Comparison of ENCODE assay signal across 8 cellular contexts in the genomic region with DNA sequence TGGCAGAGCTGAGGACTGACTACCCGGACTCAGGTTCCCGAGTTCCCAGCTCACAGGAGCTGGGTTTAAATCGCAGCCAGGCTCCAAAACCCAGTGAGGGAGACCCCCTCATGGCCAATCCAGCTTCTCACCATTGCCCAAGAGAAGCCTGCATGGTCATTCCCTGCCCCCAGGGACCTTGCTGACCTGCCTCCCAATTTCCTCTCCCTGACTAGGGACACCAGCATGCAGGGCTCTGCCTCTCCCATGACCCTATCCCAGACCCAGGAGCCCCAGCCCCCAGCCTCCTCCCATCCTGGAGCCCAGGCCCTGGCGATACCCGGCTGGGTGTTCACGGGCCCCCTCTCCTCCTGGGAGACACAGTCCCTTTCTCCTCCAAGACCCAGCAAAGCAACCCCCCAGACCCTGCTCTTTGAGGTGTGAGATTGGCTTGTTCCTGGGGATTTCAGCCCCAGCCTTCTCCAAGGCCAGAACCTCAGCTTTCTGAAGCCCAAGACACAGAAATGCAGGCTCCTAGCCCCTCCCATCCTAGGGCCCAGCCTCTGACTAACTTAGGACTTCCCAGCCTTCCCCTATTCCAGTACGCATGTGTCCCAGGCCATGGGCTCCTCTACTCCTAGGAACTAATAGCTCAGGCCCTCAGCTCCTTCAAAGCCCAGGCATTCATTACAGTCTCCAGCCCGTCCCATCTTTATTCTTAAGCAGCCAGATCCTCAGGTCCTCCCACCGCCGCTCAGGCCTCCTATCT. TPM values are rescaled to one million over a fixed set of nuclear protein-coding genes. Genes with fewer than 3 reads are reported as not detected.
DNase-seq lines count a peak whose midpoint lies in the region; ATAC-seq and TF ChIP-seq lines count a peak whose summit lies in the region.

No MANE protein-coding gene starts in this region.

- DNase-seq in BJ (ENCODE audit: low read depth) (no peak), HK-2 (ENCODE audit: unreplicated experiment) (peak; percentile 65), fibroblast of pulmonary artery (ENCODE audit: low read depth) (peak; percentile 82), nephron progenitor cell (no peak), cerebellar nuclear complex (lab: John Stamatoyannopoulos, UW) (no peak)

- no peak for ATAC-seq in HG03520 (IDR thresholded peaks at IDR 0.05; ENCODE audit: unreplicated experiment)
- no peak for ATAC-seq in GM21360 (IDR thresholded peaks at IDR 0.05; ENCODE audit: unreplicated experiment)

- H3K27ac Mint-ChIP-seq in nephron progenitor cell, result peak overlapping the region; percentile 99

- peak overlapping the region; percentile 94 for H3K4me3 ChIP-seq in BJ (ENCODE audit: low read depth, low read length)
- peak overlapping the region; percentile 97 for H3K4me3 ChIP-seq in WI38 (ENCODE audit: low read depth, low read length)
- peak overlapping the region; percentile 97 for H3K4me3 ChIP-seq in fibroblast of pulmonary artery (replicated peaks; ENCODE audit: low read depth, low read length)

- CTCF ChIA-PET in BJ (lab: Yijun Ruan, JAX), result interaction anchor here (0.6 to 2.7 kb wide), 11 partner anchors 11 to 204 kb away, joined by 3 to 44 read pairs (median 4); no protein-coding TSS in a partner anchor

- TF ChIP-seq CTCF in BJ (IDR thresholded peaks at IDR 0.05; ENCODE audit: insufficient read depth, low read depth, low read length) (no peak), WI38 (IDR thresholded peaks at IDR 0.05; ENCODE audit: low read depth, low read length) (no peak), fibroblast of pulmonary artery (IDR thresholded peaks at IDR 0.05; ENCODE audit: low read length, missing control alignments) (no peak), nephron progenitor cell (IDR thresholded peaks at IDR 0.05) (no peak)

- POLR2A ChIA-PET in BJ (lab: Charles Lee), result interaction anchor here (0.5 to 0.6 kb wide), 5 partner anchors 13 to 176 kb away, joined by 4 to 10 read pairs (median 9); no protein-coding TSS in a partner anchor

- H3K36me3 ChIP-seq in BJ (ENCODE audit: control insufficient read depth, insufficient read depth, low read length), result peaks cover 23% of the 10 kb centered on the region

- peak overlapping the region; percentile 98 for H3K4me3 Mint-ChIP-seq in nephron progenitor cell

- peaks cover 43% of the 10 kb centered on the region for H3K4me1 Mint-ChIP-seq in nephron progenitor cell

- H3K27me3 Mint-ChIP-seq in nephron progenitor cell (ENCODE audit: low read depth, poor library complexity), result no peaks in the 10 kb centered on the region

- no peaks in the 10 kb centered on the region for H3K27me3 ChIP-seq in BJ (ENCODE audit: control insufficient read depth, insufficient read depth, low read length)

- H3K36me3 Mint-ChIP-seq in nephron progenitor cell (ENCODE audit: low read depth), result peaks cover 34% of the 10 kb centered on the region

- H3K9me3 Mint-ChIP-seq in nephron progenitor cell, result no peaks in the 10 kb centered on the region

RNA-seq across cellular contexts. Expression of a gene that starts 1.1 kb away (rescaled TPM):
- polyA plus RNA-seq in BJ (2011; rRNA removed), result 36.0 and 49.7 TPM in 2 replicates
- 45.4 and 52.7 TPM in 2 replicates for polyA minus RNA-seq in BJ (2011; rRNA and poly(A)+ RNA removed)

RNA-seq across cellular contexts. Expression of a gene that starts 1.7 kb away (rescaled TPM):
- polyA plus RNA-seq in BJ (2011; rRNA removed), result 138 and 221 TPM in 2 replicates
- polyA minus RNA-seq in BJ (2011; rRNA and poly(A)+ RNA removed), result 125 and 166 TPM in 2 replicates

RNA-seq across cellular contexts. Expression of a gene that starts 24.9 kb away (rescaled TPM):
- polyA plus RNA-seq in BJ (2011; rRNA removed), result not detected in 2 replicates
- polyA minus RNA-seq in BJ (2011; rRNA and poly(A)+ RNA removed), result not detected in 2 replicates

RNA-seq across cellular contexts. Expression of a gene that starts 26.9 kb away (rescaled TPM):
- 2,664 and 3,340 TPM in 2 replicates for polyA plus RNA-seq in BJ (2011; rRNA removed)
- polyA minus RNA-seq in BJ (2011; rRNA and poly(A)+ RNA removed), result 920 and 1,253 TPM in 2 replicates

RNA-seq across cellular contexts. Expression of a gene that starts 32.1 kb away (rescaled TPM):
- not detected in 2 replicates for polyA plus RNA-seq in BJ (2011; rRNA removed)
- not detected in 2 replicates for polyA minus RNA-seq in BJ (2011; rRNA and poly(A)+ RNA removed)

Comparison
In these comparisons a context has a peak if more than half of its experiments do, and no peak if none do; other contexts are left out.
1. DNase-seq: peak in HK-2 (single experiment) and fibroblast of pulmonary artery (single experiment); none in BJ (single experiment), nephron progenitor cell (single experiment) and cerebellar nuclear complex (0 of 2).
2. Peak in every context shown above with its lines, with median percentiles within 50 percentile points of each other: H3K4me3 ChIP-seq.